9 cellular contexts compared by ENCODE assay signal in genomic region chr1:32939655-32940371, GRCh38. TPM values are rescaled to one million over a fixed set of nuclear protein-coding genes. Genes with fewer than 3 reads are reported as not detected.
DNase-seq lines count a peak whose midpoint lies in the region; ATAC-seq and TF ChIP-seq lines count a peak whose summit lies in the region.
"Had no signal": no experiment of that assay in that cellular context is flagged by ENCODE, and none has a peak within 500 bp of the region (broad histone marks: within the 10 kb centered on the region; RNA-seq: fewer than 3 reads in every experiment).

No MANE protein-coding gene starts in this region.

- no peaks in the 10 kb centered on the region for H3K9me3 Mint-ChIP-seq in activated CD8-positive, alpha-beta memory T cell treated with anti-CD3 and anti-CD28 coated beads, Interleukin-2, amount 10 ng/mL, durations not matched to agents 7 days and 5 days (ENCODE audit: low read depth)
- H3K9me3 Mint-ChIP-seq in activated CD8-positive, alpha-beta T cell treated with anti-CD3 and anti-CD28 coated beads, Interleukin-2, amount 10 ng/mL, durations not matched to agents 7 days and 5 days (ENCODE audit: insufficient read depth) = no peaks in the 10 kb centered on the region

- H3K27me3 Mint-ChIP-seq in activated CD8-positive, alpha-beta memory T cell treated with anti-CD3 and anti-CD28 coated beads, Interleukin-2, amount 10 ng/mL, durations not matched to agents 7 days and 5 days = no peaks in the 10 kb centered on the region
- H3K27me3 Mint-ChIP-seq in activated CD8-positive, alpha-beta T cell treated with anti-CD3 and anti-CD28 coated beads, Interleukin-2, amount 10 ng/mL, durations not matched to agents 7 days and 5 days (ENCODE audit: low read depth) = no peaks in the 10 kb centered on the region

- no peaks in the 10 kb centered on the region for H3K9me3 ChIP-seq in ascending aorta

- peak overlapping the region in 1 of 2 donors; percentile 1 for H3K27ac ChIP-seq in ascending aorta

- no peak for TF ChIP-seq CTCF in ascending aorta (IDR thresholded peaks at IDR 0.05)

- H3K4me3 ChIP-seq in ascending aorta = no peak overlapping the region

- no peaks in the 10 kb centered on the region for H3K27me3 ChIP-seq in ascending aorta

- H3K36me3 ChIP-seq in ascending aorta = peaks cover 75 to 86% of the 10 kb centered on the region in 2 donors

- DNase-seq in activated CD8-positive, alpha-beta memory T cell treated with anti-CD3 and anti-CD28 coated beads, Interleukin-2, amount 10 ng/mL, durations not matched to agents 7 days and 5 days = peak; percentile 59
- no peak for DNase-seq in activated CD8-positive, alpha-beta memory T cell treated with anti-CD3 and anti-CD28 coated beads, Interleukin-2, amount 50 U/mL, for 48 hours
- no peak for DNase-seq in activated CD8-positive, alpha-beta T cell treated with anti-CD3 and anti-CD28 coated beads, Interleukin-2, amount 10 ng/mL, durations not matched to agents 7 days and 5 days
- DNase-seq in left ventricle myocardium superior = peak; percentile 61
- peak; percentile 85 for DNase-seq in stromal cell of bone marrow (ENCODE audit: low read depth)
- no peak for DNase-seq in ascending aorta (ENCODE audit: low spot score in 2 of 2)
- DNase-seq in NCI-H1105 (lab: John Stamatoyannopoulos, UW) = no peak
- DNase-seq: COR-L47 had no signal

- CTCF ChIA-PET in activated CD8-positive, alpha-beta memory T cell treated with anti-CD3 and anti-CD28 coated beads, Interleukin-2, amount 10 ng/mL, durations not matched to agents 7 days and 5 days (lab: Charles Lee) = interaction anchor here (0.7 to 2.2 kb wide), 10 partner anchors 15 to 154 kb away, joined by 3 to 7 read pairs (median 4); no protein-coding TSS in a partner anchor
- CTCF ChIA-PET in activated CD8-positive, alpha-beta T cell treated with anti-CD3 and anti-CD28 coated beads, Interleukin-2, amount 10 ng/mL, durations not matched to agents 7 days and 5 days (lab: Charles Lee) = interaction anchor here (0.8 to 2.0 kb wide), 7 partner anchors 9 to 356 kb away, joined by 3 to 5 read pairs (median 3); partner anchors contain the start of gene RNF19B

- peak; percentile 69 for ATAC-seq in activated CD8-positive, alpha-beta memory T cell treated with anti-CD3 and anti-CD28 coated beads, Interleukin-2, amount 10 ng/mL, durations not matched to agents 7 days and 5 days
- no peak for ATAC-seq in activated CD8-positive, alpha-beta T cell treated with anti-CD3 and anti-CD28 coated beads, Interleukin-2, amount 10 ng/mL, durations not matched to agents 7 days and 5 days
- ATAC-seq in left ventricle myocardium superior (peak; percentile 88), HG03469 (IDR thresholded peaks at IDR 0.05; ENCODE audit: unreplicated experiment) (no peak)

- peaks cover 57% of the 10 kb centered on the region for H3K4me1 Mint-ChIP-seq in activated CD8-positive, alpha-beta memory T cell treated with anti-CD3 and anti-CD28 coated beads, Interleukin-2, amount 10 ng/mL, durations not matched to agents 7 days and 5 days
- peaks cover 33% of the 10 kb centered on the region for H3K4me1 Mint-ChIP-seq in activated CD8-positive, alpha-beta T cell treated with anti-CD3 and anti-CD28 coated beads, Interleukin-2, amount 10 ng/mL, durations not matched to agents 7 days and 5 days (ENCODE audit: low read depth)

- intact Hi-C loops in left ventricle myocardium superior (cut with micrococcal nuclease) (loop anchor here (10.0 kb wide), 1 partner anchor 115 kb away; no protein-coding TSS in a partner anchor), ascending aorta (cut with DNase I) (no loop called here)

- H3K4me1 ChIP-seq in ascending aorta = no peaks in the 10 kb centered on the region

- H3K4me3 Mint-ChIP-seq in activated CD8-positive, alpha-beta memory T cell treated with anti-CD3 and anti-CD28 coated beads, Interleukin-2, amount 10 ng/mL, durations not matched to agents 7 days and 5 days = peak overlapping the region; percentile 39
- no peak overlapping the region for H3K4me3 Mint-ChIP-seq in activated CD8-positive, alpha-beta T cell treated with anti-CD3 and anti-CD28 coated beads, Interleukin-2, amount 10 ng/mL, durations not matched to agents 7 days and 5 days

- H3K36me3 Mint-ChIP-seq in activated CD8-positive, alpha-beta memory T cell treated with anti-CD3 and anti-CD28 coated beads, Interleukin-2, amount 10 ng/mL, durations not matched to agents 7 days and 5 days = peaks cover 57% of the 10 kb centered on the region
- peaks cover 56% of the 10 kb centered on the region for H3K36me3 Mint-ChIP-seq in activated CD8-positive, alpha-beta T cell treated with anti-CD3 and anti-CD28 coated beads, Interleukin-2, amount 10 ng/mL, durations not matched to agents 7 days and 5 days (ENCODE audit: low read depth)

- H3K27ac Mint-ChIP-seq in activated CD8-positive, alpha-beta memory T cell treated with anti-CD3 and anti-CD28 coated beads, Interleukin-2, amount 10 ng/mL, durations not matched to agents 7 days and 5 days = peak overlapping the region; percentile 80
- H3K27ac Mint-ChIP-seq in activated CD8-positive, alpha-beta T cell treated with anti-CD3 and anti-CD28 coated beads, Interleukin-2, amount 10 ng/mL, durations not matched to agents 7 days and 5 days = peak overlapping the region; percentile 53

- POLR2A ChIA-PET in activated CD8-positive, alpha-beta T cell treated with anti-CD3 and anti-CD28 coated beads, Interleukin-2, amount 10 ng/mL, durations not matched to agents 7 days and 5 days (lab: Charles Lee) = interaction anchor here (0.7 to 1.0 kb wide), 2 partner anchors 24 to 52 kb away, joined by 3 read pairs; no protein-coding TSS in a partner anchor

RNA-seq across cellular contexts. Expression of gene RNF19B, which starts 24.8 kb away (rescaled TPM):
- 10 to 100 TPM; 31.6 to 47.4 TPM for total RNA-seq in activated CD8-positive, alpha-beta memory T cell treated with anti-CD3 and anti-CD28 coated beads, Interleukin-2, amount 10 ng/mL, durations not matched to agents 7 days and 5 days
- 10 to 100 TPM; 14.0 to 15.8 TPM for total RNA-seq in activated CD8-positive, alpha-beta T cell treated with anti-CD3 and anti-CD28 coated beads, Interleukin-2, amount 10 ng/mL, durations not matched to agents 7 days and 5 days
- total RNA-seq in left ventricle myocardium superior = 13.3 TPM
- 40.0 TPM for total RNA-seq in ascending aorta

RNA-seq across cellular contexts. Expression of gene TMEM54, which starts 38.6 kb away (rescaled TPM):
- total RNA-seq in activated CD8-positive, alpha-beta memory T cell treated with anti-CD3 and anti-CD28 coated beads, Interleukin-2, amount 10 ng/mL, durations not matched to agents 7 days and 5 days = not detected
- not detected for total RNA-seq in activated CD8-positive, alpha-beta T cell treated with anti-CD3 and anti-CD28 coated beads, Interleukin-2, amount 10 ng/mL, durations not matched to agents 7 days and 5 days
- 6.7 TPM for total RNA-seq in left ventricle myocardium superior
- total RNA-seq in ascending aorta = 60.9 TPM

RNA-seq across cellular contexts. Expression of gene HPCA, which starts 53.5 kb away (rescaled TPM):
- under 1 TPM in 1 of 2 experiments, not detected in 1; 0.35 TPM for total RNA-seq in activated CD8-positive, alpha-beta memory T cell treated with anti-CD3 and anti-CD28 coated beads, Interleukin-2, amount 10 ng/mL, durations not matched to agents 7 days and 5 days
- total RNA-seq in activated CD8-positive, alpha-beta T cell treated with anti-CD3 and anti-CD28 coated beads, Interleukin-2, amount 10 ng/mL, durations not matched to agents 7 days and 5 days = not detected
- total RNA-seq in left ventricle myocardium superior (not detected), ascending aorta (not detected)

Comparison
In these comparisons a context has a peak if more than half of its experiments do, and no peak if none do; other contexts are left out.
1. DNase-seq: peak in activated CD8-positive, alpha-beta memory T cell treated with anti-CD3 and anti-CD28 coated beads, Interleukin-2, amount 10 ng/mL, durations not matched to agents 7 days and 5 days (single experiment), left ventricle myocardium superior (single experiment) and stromal cell of bone marrow (single experiment); none in activated CD8-positive, alpha-beta memory T cell treated with anti-CD3 and anti-CD28 coated beads, Interleukin-2, amount 50 U/mL, for 48 hours (single experiment), activated CD8-positive, alpha-beta T cell treated with anti-CD3 and anti-CD28 coated beads, Interleukin-2, amount 10 ng/mL, durations not matched to agents 7 days and 5 days (single experiment), ascending aorta (0 of 2) and NCI-H1105 (single experiment).
2. ATAC-seq: peak in activated CD8-positive, alpha-beta memory T cell treated with anti-CD3 and anti-CD28 coated beads, Interleukin-2, amount 10 ng/mL, durations not matched to agents 7 days and 5 days (single experiment) and left ventricle myocardium superior (single experiment); none in activated CD8-positive, alpha-beta T cell treated with anti-CD3 and anti-CD28 coated beads, Interleukin-2, amount 10 ng/mL, durations not matched to agents 7 days and 5 days (single experiment) and HG03469 (single experiment).